8 cellular contexts compared by ENCODE assay signal in the genomic region with DNA sequence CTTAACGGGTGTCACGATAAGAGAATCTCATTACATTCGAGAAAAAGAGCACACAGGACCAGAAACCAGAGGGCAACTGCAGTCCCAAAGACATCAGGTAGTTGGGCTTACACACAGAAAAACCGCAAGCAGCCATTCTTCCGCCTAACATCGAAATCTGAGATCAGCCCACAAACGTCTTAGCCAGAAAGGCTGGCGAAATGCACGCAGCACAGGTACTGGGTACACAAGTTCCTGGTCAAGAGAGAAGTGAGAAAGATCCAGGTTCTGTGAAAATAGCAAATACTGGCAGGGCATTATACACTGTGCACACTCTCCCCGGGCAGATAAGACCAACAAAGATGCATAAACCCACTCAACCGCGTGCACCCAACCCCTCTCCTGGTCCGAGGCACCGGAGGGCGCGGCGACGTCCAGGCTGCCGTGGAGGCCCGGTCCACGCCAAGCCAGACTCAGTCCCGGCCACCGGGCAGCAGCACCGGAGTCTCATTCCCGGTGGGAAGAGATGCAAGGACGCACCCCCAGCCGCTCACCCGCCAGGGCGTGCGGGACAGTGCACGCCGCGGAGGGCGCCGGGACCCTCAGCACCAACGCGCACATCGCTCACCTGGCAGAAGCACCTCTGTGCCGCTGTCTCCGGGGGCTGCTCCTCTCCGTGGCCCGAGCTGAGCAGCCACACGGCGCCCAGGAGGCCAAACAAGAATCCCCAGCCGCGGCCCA. TPM values are rescaled to one million over a fixed set of nuclear protein-coding genes. Genes with fewer than 3 reads are reported as not detected.
DNase-seq lines count a peak whose midpoint lies in the region; FAIRE-seq and TF ChIP-seq lines count a peak whose summit lies in the region.

No MANE protein-coding gene starts in this region.

- peaks cover 20% of the 10 kb centered on the region for H3K36me3 Mint-ChIP-seq in T-helper 1 cell treated with Interleukin-12 subunit alpha and Interleukin-12 subunit beta and Interleukin-4 antibody, amounts not matched to agents 30 μg/mL and 1 μg/mL, for 36 hours (ENCODE audit: low read depth)

- H3K9me3 ChIP-seq in iPS-18c (ENCODE audit: control insufficient read depth, insufficient read depth, low read length) = no peaks in the 10 kb centered on the region
- no peaks in the 10 kb centered on the region for H3K9me3 ChIP-seq in small intestine (ENCODE audit: control insufficient read depth, low read depth)

- CTCF ChIA-PET in GM10248 (lab: Yijun Ruan, JAX) = interaction anchor here (0.9 to 1.0 kb wide), 2 partner anchors 9 to 24 kb away, joined by 3 to 4 read pairs; no protein-coding TSS in a partner anchor

- peak overlapping the region; percentile 98 for H3K4me3 Mint-ChIP-seq in T-helper 1 cell treated with Interleukin-12 subunit alpha and Interleukin-12 subunit beta and Interleukin-4 antibody, amounts not matched to agents 30 μg/mL and 1 μg/mL, for 36 hours

- no peak for TF ChIP-seq POLR2A in H54 (IDR thresholded peaks at IDR 0.05; ENCODE audit: low read depth, low read length)

- WGBS in small intestine, 3 donors = 0 to 1% (median 0%) methylated on average over 40 to 46 of the region's 46 CpGs

- in situ Hi-C loops in astrocyte of the cerebellum (cut with HindIII; ENCODE audit: low sequenced_read_pairs) = no loop called here

- peak overlapping the region; percentile 98 to 100 for H3K27ac ChIP-seq in small intestine (ENCODE audit: low read depth in 1 of 2, low read length in 1 of 2)

- no peaks in the 10 kb centered on the region for H3K36me3 ChIP-seq in small intestine (ENCODE audit: control insufficient read depth in 2 of 2, insufficient read depth in 2 of 2, low read length in 2 of 2)

- peak overlapping the region; percentile 99 for H3K27ac Mint-ChIP-seq in T-helper 1 cell treated with Interleukin-12 subunit alpha and Interleukin-12 subunit beta and Interleukin-4 antibody, amounts not matched to agents 30 μg/mL and 1 μg/mL, for 36 hours

- peak; percentile 82 for FAIRE-seq in H54 (lab: Jason Lieb, UNC)
- FAIRE-seq in small intestine (lab: Jason Lieb, UNC) = no peak

- H3K27me3 ChIP-seq in small intestine (ENCODE audit: control insufficient read depth in 2 of 2, insufficient read depth in 2 of 2, low read length in 2 of 2) = no peaks in the 10 kb centered on the region

- H3K4me1 Mint-ChIP-seq in T-helper 1 cell treated with Interleukin-12 subunit alpha and Interleukin-12 subunit beta and Interleukin-4 antibody, amounts not matched to agents 30 μg/mL and 1 μg/mL, for 36 hours (ENCODE audit: low read depth) = peaks cover 41% of the 10 kb centered on the region

- POLR2A ChIA-PET in GM10248 (lab: Yijun Ruan, JAX) = no interaction called here

- H3K4me3 ChIP-seq in LNCaP clone FGC (ENCODE audit: low read depth, low read length) = peak overlapping the region; percentile 82
- H3K4me3 ChIP-seq in astrocyte of the cerebellum (ENCODE audit: low read depth, low read length) = peak overlapping the region; percentile 86
- H3K4me3 ChIP-seq in iPS-18c (ENCODE audit: insufficient read depth, low read depth, low read length) = peak overlapping the region; percentile 94
- peak overlapping the region; percentile 77 to 98 for H3K4me3 ChIP-seq in small intestine (ENCODE audit: low read depth in 1 of 2, low read length in 2 of 2)

- DNase-seq in GM10248 (ENCODE audit: extremely low spot score) (peak; percentile 43), H54 (ENCODE audit: insufficient read length, low spot score) (no peak), LNCaP clone FGC (ENCODE audit: low read depth) (no peak), astrocyte of the cerebellum (ENCODE audit: low read depth) (no peak), small intestine (peak; percentile 66), ecto neural progenitor cell (ENCODE audit: low spot score) (no peak)

- H3K27me3 Mint-ChIP-seq in T-helper 1 cell treated with Interleukin-12 subunit alpha and Interleukin-12 subunit beta and Interleukin-4 antibody, amounts not matched to agents 30 μg/mL and 1 μg/mL, for 36 hours (ENCODE audit: low read depth) = no peaks in the 10 kb centered on the region

- TF ChIP-seq CTCF in GM10248 (IDR thresholded peaks at IDR 0.05; ENCODE audit: control extremely low read depth, extremely low read depth, low read depth, missing control alignments) = no peak
- no peak for TF ChIP-seq CTCF in LNCaP clone FGC (IDR thresholded peaks at IDR 0.05; ENCODE audit: control insufficient read depth, extremely low read depth, insufficient read depth)
- TF ChIP-seq CTCF in astrocyte of the cerebellum (IDR thresholded peaks at IDR 0.05; ENCODE audit: low read depth, low read length, missing control alignments) = no peak

- H3K9me3 Mint-ChIP-seq in T-helper 1 cell treated with Interleukin-12 subunit alpha and Interleukin-12 subunit beta and Interleukin-4 antibody, amounts not matched to agents 30 μg/mL and 1 μg/mL, for 36 hours = no peaks in the 10 kb centered on the region

- H3K4me1 ChIP-seq in small intestine (ENCODE audit: control insufficient read depth in 2 of 2, insufficient read depth in 1 of 2, low read depth in 1 of 2, low read length in 1 of 2) = peaks cover 3 to 10% of the 10 kb centered on the region in 2 donors

RNA-seq across cellular contexts. Expression of a gene that starts 0.4 kb away (rescaled TPM):
- 10 to 100 TPM in 1 of 3 donors, 1 to 10 TPM in 2; 7.8 to 19.9 (median 8.7) TPM for polyA plus RNA-seq in small intestine

RNA-seq across cellular contexts. Expression of a gene that starts 12.1 kb away (rescaled TPM):
- polyA plus RNA-seq in small intestine = 10 to 100 TPM; 63.8 to 90.1 (median 85.2) TPM

RNA-seq across cellular contexts. Expression of a gene that starts 35.0 kb away (rescaled TPM):
- polyA plus RNA-seq in small intestine = 1 to 10 TPM; 4.9 to 6.5 (median 5.7) TPM

Comparison
In these comparisons a context has a peak if more than half of its experiments do, and no peak if none do; other contexts are left out.
1. DNase-seq: peak in GM10248 (single experiment) and small intestine (single experiment); none in H54 (single experiment), LNCaP clone FGC (single experiment), astrocyte of the cerebellum (single experiment) and ecto neural progenitor cell (single experiment).
2. Peak in every context shown above with its lines, with median percentiles within 50 percentile points of each other: H3K4me3 ChIP-seq.